8 cellular contexts compared by ENCODE assay signal in the genomic region with DNA sequence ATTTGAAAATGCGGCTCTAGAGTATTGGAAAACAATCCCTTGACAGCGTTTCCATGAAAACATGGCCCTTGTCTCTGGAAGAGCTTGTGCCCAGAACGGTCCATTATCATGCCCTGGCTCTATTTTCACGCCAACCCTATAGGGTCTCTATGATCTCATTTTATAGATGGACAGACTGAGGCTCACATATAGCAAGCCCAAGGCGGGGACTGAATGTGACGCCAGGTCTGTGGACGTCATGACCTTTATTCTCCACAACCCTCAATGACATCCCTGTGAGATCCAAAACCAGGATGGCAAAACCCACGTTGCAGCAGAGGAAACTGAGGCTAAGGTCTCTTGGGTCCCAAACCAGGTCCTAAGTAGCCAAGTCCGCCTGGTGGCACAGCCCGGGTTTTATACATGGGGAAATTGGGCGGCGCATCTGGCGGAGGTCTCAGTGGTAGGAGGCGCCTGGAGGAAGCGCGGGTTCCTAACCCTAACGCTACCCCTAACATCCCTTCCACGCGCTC. TPM values are rescaled to one million over a fixed set of nuclear protein-coding genes. Genes with fewer than 3 reads are reported as not detected.
DNase-seq lines count a peak whose midpoint lies in the region; FAIRE-seq and TF ChIP-seq lines count a peak whose summit lies in the region.

No MANE protein-coding gene starts in this region.

- no peaks in the 10 kb centered on the region for H3K9me3 Mint-ChIP-seq in nephron progenitor cell

- H3K27ac Mint-ChIP-seq in nephron progenitor cell: no peak overlapping the region

- peak overlapping the region; percentile 76 to 99 (median 94) for H3K4me3 ChIP-seq in BLaER1 treated with 17β-estradiol and CSF1 and Interleukin-3, amounts not matched to agents 10 nM and 100 nM
- H3K4me3 ChIP-seq in HUES6 (ENCODE audit: low read depth, low read length) (peak overlapping the region; percentile 78), choroid plexus epithelial cell (ENCODE audit: low read depth, low read length) (peak overlapping the region; percentile 96), small intestine (ENCODE audit: low read depth in 1 of 2, low read length in 2 of 2) (no peak overlapping the region)

- peaks cover 28% of the 10 kb centered on the region for H3K4me1 Mint-ChIP-seq in nephron progenitor cell

- FAIRE-seq in small intestine (lab: Jason Lieb, UNC): no peak

- TF ChIP-seq CTCF in choroid plexus epithelial cell (conservative IDR thresholded peaks at IDR 0.05; ENCODE audit: low read depth, low read length): no peak
- TF ChIP-seq CTCF in nephron progenitor cell (IDR thresholded peaks at IDR 0.05): no peak

- H4K20me1 ChIP-seq in BLaER1 treated with 17β-estradiol and CSF1 and Interleukin-3, amounts not matched to agents 10 nM and 100 nM: peaks cover 0 to 36% (median 22%) of the 10 kb centered on the region in 11 experiments; a peak in 13 of 22 replicates

- H3K9ac ChIP-seq in BLaER1 treated with 17β-estradiol and CSF1 and Interleukin-3, amounts not matched to agents 10 nM and 100 nM: peak overlapping the region; percentile 56 to 96 (median 91); a peak in 21 of 22 replicates
- no peak overlapping the region for H3K9ac ChIP-seq in HUES6 (ENCODE audit: low read length)

- H3K27me3 Mint-ChIP-seq in nephron progenitor cell (ENCODE audit: low read depth, poor library complexity): peaks cover 3% of the 10 kb centered on the region

- H3K4me3 Mint-ChIP-seq in nephron progenitor cell: peak overlapping the region; percentile 69

- no peaks in the 10 kb centered on the region for H3K9me3 ChIP-seq in BLaER1 treated with 17β-estradiol and CSF1 and Interleukin-3, amounts not matched to agents 10 nM and 100 nM (replicated peaks in 1 of 11)
- H3K9me3 ChIP-seq in HUES6 (ENCODE audit: control insufficient read depth, insufficient read depth, low read depth, low read length) (no peaks in the 10 kb centered on the region), small intestine (ENCODE audit: control insufficient read depth, low read depth) (no peaks in the 10 kb centered on the region)

- H3K4me2 ChIP-seq in BLaER1 treated with 17β-estradiol and CSF1 and Interleukin-3, amounts not matched to agents 10 nM and 100 nM: peak overlapping the region; percentile 64 to 94 (median 87)

- H3K27me3 ChIP-seq in BLaER1 treated with 17β-estradiol and CSF1 and Interleukin-3, amounts not matched to agents 10 nM and 100 nM: no peaks in the 10 kb centered on the region
- H3K27me3 ChIP-seq in HUES6 (ENCODE audit: control insufficient read depth, insufficient read depth, low read length): no peaks in the 10 kb centered on the region
- H3K27me3 ChIP-seq in small intestine (ENCODE audit: control insufficient read depth in 2 of 2, insufficient read depth in 2 of 2, low read length in 2 of 2): no peaks in the 10 kb centered on the region

- H3K36me3 Mint-ChIP-seq in nephron progenitor cell (ENCODE audit: low read depth): peaks cover 9% of the 10 kb centered on the region

- DNase-seq in choroid plexus epithelial cell (ENCODE audit: low read depth) (no peak), nephron progenitor cell (no peak), 8988T (no peak), NCI-H1436 treated with DMSO at 0.1 percent for 48 hours (lab: John Stamatoyannopoulos, UW) (no peak), islet precursor cell (no peak), small intestine (no peak)

- H3K4me1 ChIP-seq in BLaER1 treated with 17β-estradiol and CSF1 and Interleukin-3, amounts not matched to agents 10 nM and 100 nM: peaks cover 61 to 81% (median 70%) of the 10 kb centered on the region in 10 experiments
- peaks cover 11% of the 10 kb centered on the region; the same call in 1 of the 2 replicates for H3K4me1 ChIP-seq in HUES6 (ENCODE audit: control insufficient read depth, insufficient read depth, low read length)
- peaks cover 0 to 7% of the 10 kb centered on the region in 2 donors for H3K4me1 ChIP-seq in small intestine (ENCODE audit: control insufficient read depth in 2 of 2, insufficient read depth in 1 of 2, low read depth in 1 of 2, low read length in 1 of 2)

- H3K36me3 ChIP-seq in BLaER1 treated with 17β-estradiol and CSF1 and Interleukin-3, amounts not matched to agents 10 nM and 100 nM: peaks cover 28 to 42% (median 33%) of the 10 kb centered on the region in 11 experiments
- H3K36me3 ChIP-seq in HUES6 (ENCODE audit: control insufficient read depth, insufficient read depth, low read length): peaks cover 10% of the 10 kb centered on the region
- peaks cover 0 to 4% of the 10 kb centered on the region in 2 donors for H3K36me3 ChIP-seq in small intestine (ENCODE audit: control insufficient read depth in 2 of 2, insufficient read depth in 2 of 2, low read length in 2 of 2)

- H3K27ac ChIP-seq in BLaER1 treated with 17β-estradiol and CSF1 and Interleukin-3, amounts not matched to agents 10 nM and 100 nM: peak overlapping the region; percentile 15 to 93 (median 89); a peak in 20 of 22 replicates
- H3K27ac ChIP-seq in HUES6 (ENCODE audit: low read depth, low read length) (no peak overlapping the region), small intestine (ENCODE audit: low read depth in 1 of 2, low read length in 1 of 2) (peak overlapping the region in 1 of 2 donors; percentile 41)

- 9 to 15% (median 11%) methylated on average over 19 of the region's 19 CpGs for WGBS in small intestine, 3 donors

RNA-seq across cellular contexts. Expression of a gene that starts 0.4 kb away (rescaled TPM):
- polyA plus RNA-seq in small intestine: 10 to 100 TPM; 21.0 to 39.5 (median 23.8) TPM

RNA-seq across cellular contexts. Expression of a gene that starts 43.6 kb away (rescaled TPM):
- polyA plus RNA-seq in small intestine: 100 to 1,000 TPM in 2 of 3 donors, 10 to 100 TPM in 1; 99.0 to 116 (median 111) TPM

Comparison
In these comparisons a context has a peak if more than half of its experiments do, and no peak if none do; other contexts are left out.
1. H3K4me3 ChIP-seq: peak in BLaER1 treated with 17β-estradiol and CSF1 and Interleukin-3, amounts not matched to agents 10 nM and 100 nM (10 of 10), HUES6 (single experiment) and choroid plexus epithelial cell (single experiment); none in small intestine (0 of 2).